In the genomic region with DNA sequence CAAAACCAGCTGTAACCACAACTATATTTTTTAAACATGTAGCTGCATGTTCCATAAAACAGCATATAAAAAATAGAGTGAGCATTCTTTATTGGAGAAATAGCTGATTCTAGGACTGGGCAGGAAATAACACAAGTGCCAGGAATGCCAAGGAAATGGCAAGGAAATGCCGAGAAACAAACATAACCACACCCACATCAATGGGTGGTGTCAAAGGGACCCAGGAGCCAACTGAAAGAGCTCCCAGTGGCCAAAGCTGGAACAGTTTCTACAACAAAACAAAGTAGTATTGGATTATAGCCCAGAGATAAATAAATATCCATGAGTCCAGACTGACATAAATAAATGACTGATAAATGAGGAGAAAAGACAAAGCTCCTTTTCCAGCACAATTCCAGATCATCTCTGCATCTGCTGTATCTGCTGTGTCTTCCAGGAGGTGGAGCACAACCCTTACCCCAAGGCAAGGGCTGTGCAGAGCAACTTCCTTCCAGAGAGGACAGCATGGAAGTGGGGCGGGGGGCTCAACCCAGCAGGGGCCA, we compare ENCODE assay signal across 8 cellular contexts. TPM values are rescaled to one million over a fixed set of nuclear protein-coding genes. Genes with fewer than 3 reads are reported as not detected.
DNase-seq lines count a peak whose midpoint lies in the region; ATAC-seq, FAIRE-seq and TF ChIP-seq lines count a peak whose summit lies in the region.

No MANE protein-coding gene starts in this region.

- WGBS in adrenal gland, 4 donors: 27 to 49% (median 46%) methylated on average over 1 to 2 of the region's 2 CpGs

- H3K4me3 ChIP-seq in ACC112 (ENCODE audit: low read depth, low read length) (no peak overlapping the region; the same call in 1 of the 2 replicates), HFF-Myc (replicated peaks; ENCODE audit: low read depth, low read length) (no peak overlapping the region), adrenal gland (no peak overlapping the region), keratinocyte (ENCODE audit: control insufficient read depth in 2 of 3, extremely low read depth in 1 of 3, insufficient read depth in 2 of 3, low read depth in 1 of 3, low read length in 3 of 3) (peak overlapping the region in 1 of 3 experiments; percentile 6)

- H3K9me1 ChIP-seq in keratinocyte (ENCODE audit: control insufficient read depth, extremely low read depth, insufficient read depth, low read length): no peaks in the 10 kb centered on the region

- no peak overlapping the region for H3K9ac ChIP-seq in keratinocyte (ENCODE audit: control insufficient read depth, extremely low read depth, insufficient read depth, low read length)

- dilution Hi-C loops in keratinocyte (cut with MboI; ENCODE audit: extremely low pct_ligation_motif_present, low sequenced_read_pairs): no loop called here

- peak overlapping the region; percentile 54 for H3K4me2 ChIP-seq in keratinocyte (ENCODE audit: control insufficient read depth, extremely low read depth, insufficient read depth, low read depth, low read length)

- H3K36me3 ChIP-seq in ACC112 (ENCODE audit: insufficient read depth, low read length) (no peaks in the 10 kb centered on the region), adrenal gland (replicated peaks in 1 of 2) (no peaks in the 10 kb centered on the region), keratinocyte (ENCODE audit: control insufficient read depth in 2 of 2, extremely low read depth in 1 of 2, insufficient read depth in 2 of 2, low read length in 2 of 2) (peaks cover 0 to 4% of the 10 kb centered on the region in 2 experiments)

- no peaks in the 10 kb centered on the region for H3K9me3 ChIP-seq in adrenal gland (replicated peaks in 1 of 3)
- H3K9me3 ChIP-seq in keratinocyte (ENCODE audit: control insufficient read depth, low read depth, low read length): no peaks in the 10 kb centered on the region

- H3K27ac ChIP-seq in ACC112 (ENCODE audit: low read depth, low read length) (peak overlapping the region; percentile 23; the same call in 1 of the 2 replicates), adrenal gland (peak overlapping the region in 1 of 5 donors; percentile 54), keratinocyte (ENCODE audit: control insufficient read depth, insufficient read depth, low read length) (no peak overlapping the region), substantia nigra (ENCODE audit: low read depth, low read length, poor library complexity, severe bottlenecking) (no peak overlapping the region)

- H3K27me3 ChIP-seq in ACC112 (ENCODE audit: insufficient read depth, low read length) (no peaks in the 10 kb centered on the region), adrenal gland (no peaks in the 10 kb centered on the region), keratinocyte (ENCODE audit: control insufficient read depth, extremely low read depth, insufficient read depth, low read length) (no peaks in the 10 kb centered on the region)

- TF ChIP-seq POLR2A in adrenal gland (IDR thresholded peaks at IDR 0.05): no peak

- H4K20me1 ChIP-seq in keratinocyte (ENCODE audit: control insufficient read depth, extremely low read depth, insufficient read depth, low read length): peaks cover 9% of the 10 kb centered on the region

- intact Hi-C loops in adrenal gland (cut with DNase I): no loop called here

- DNase-seq in HFF-Myc (ENCODE audit: extremely low read depth, low read depth) (peak; percentile 39), adrenal gland (peak in 3 of 7 donors; percentile 40 to 49 (median 41)), keratinocyte (ENCODE audit: low read depth, low spot score) (peak; percentile 58), occipital lobe (lab: John Stamatoyannopoulos, UW) (no peak), substantia nigra (lab: John Stamatoyannopoulos, UW) (no peak)

- TF ChIP-seq CTCF in HFF-Myc (IDR thresholded peaks at IDR 0.05; ENCODE audit: low read depth, low read length, missing control alignments) (peak; percentile 12), adrenal gland (IDR thresholded peaks at IDR 0.05) (peak; percentile 19 to 49 (median 38)), keratinocyte (optimal IDR thresholded peaks at IDR 0.05 in 1 of 3, IDR thresholded peaks at IDR 0.05 in 1 of 3, conservative IDR thresholded peaks at IDR 0.05 in 1 of 3; ENCODE audit: extremely low read depth in 1 of 3, insufficient read depth in 2 of 3, low read length in 3 of 3) (peak; percentile 36 to 57 (median 45))

- H3K4me1 ChIP-seq in ACC112 (ENCODE audit: control insufficient read depth, insufficient read depth, low read length, unreplicated experiment) (peaks cover 29% of the 10 kb centered on the region), adrenal gland (replicated peaks in 1 of 2) (peaks cover 10 to 27% of the 10 kb centered on the region in 2 donors), keratinocyte (ENCODE audit: control insufficient read depth, extremely low read depth, insufficient read depth, low read length) (peaks cover 28% of the 10 kb centered on the region)

- H2AFZ ChIP-seq in ACC112 (ENCODE audit: low read length, unreplicated experiment): no peak overlapping the region
- no peak overlapping the region for H2AFZ ChIP-seq in keratinocyte (ENCODE audit: control insufficient read depth, low read length)

- FAIRE-seq in keratinocyte (lab: Jason Lieb, UNC): peak; percentile 95

- H3K79me2 ChIP-seq in ACC112 (ENCODE audit: control insufficient read depth, insufficient read depth, low read length, unreplicated experiment) (peaks cover 25% of the 10 kb centered on the region), keratinocyte (ENCODE audit: control insufficient read depth, insufficient read depth, low read length) (peaks cover 23% of the 10 kb centered on the region)

- ATAC-seq in GM18870 (IDR thresholded peaks at IDR 0.05; ENCODE audit: unreplicated experiment) (no peak), HG02981 (IDR thresholded peaks at IDR 0.05; ENCODE audit: unreplicated experiment) (no peak)

RNA-seq across cellular contexts. Expression of gene ADARB1, which starts 28.1 kb away (rescaled TPM):
- total RNA-seq in adrenal gland: 10 to 100 TPM; 10.7 to 21.6 (median 18.4) TPM
- 10 to 100 TPM in 2 of 3 donors, 1 to 10 TPM in 1; 7.5 to 16.3 (median 12.4) TPM for polyA plus RNA-seq in adrenal gland
- 10.9 to 13.5 TPM (median 13.0 TPM) in 3 replicates for polyA plus RNA-seq in keratinocyte
- polyA plus RNA-seq in keratinocyte (2011; ENCODE audit: low read depth): 7.1 TPM
- polyA plus RNA-seq in keratinocyte (2011; cell fraction: cytosol; rRNA removed): 9.4 and 10.5 TPM in 2 replicates
- 27.9 and 35.6 TPM in 2 replicates for polyA plus RNA-seq in keratinocyte (2011; cell fraction: nucleus; rRNA removed)
- polyA plus RNA-seq in keratinocyte (2012; ENCODE audit: low replicate concordance): 7.8 and 19.4 TPM in 2 replicates
- polyA minus RNA-seq in keratinocyte: 15.5 to 39.2 TPM (median 19.8 TPM) in 3 replicates
- 10.0 TPM for polyA minus RNA-seq in keratinocyte (2011; cell fraction: cytosol; rRNA and poly(A)+ RNA removed)
- polyA minus RNA-seq in keratinocyte (2011; cell fraction: nucleus; rRNA and poly(A)+ RNA removed): 13.6 and 31.1 TPM in 2 replicates
- total RNA-seq in occipital lobe: 17.0 TPM

Comparison
In these comparisons a context has a peak if more than half of its experiments do, and no peak if none do; other contexts are left out.
1. DNase-seq: peak in HFF-Myc (single experiment) and keratinocyte (single experiment); none in occipital lobe (single experiment) and substantia nigra (0 of 49).
2. Peak in every context shown above with its lines, with median percentiles within 50 percentile points of each other: CTCF ChIP-seq.